In the genomic region with DNA sequence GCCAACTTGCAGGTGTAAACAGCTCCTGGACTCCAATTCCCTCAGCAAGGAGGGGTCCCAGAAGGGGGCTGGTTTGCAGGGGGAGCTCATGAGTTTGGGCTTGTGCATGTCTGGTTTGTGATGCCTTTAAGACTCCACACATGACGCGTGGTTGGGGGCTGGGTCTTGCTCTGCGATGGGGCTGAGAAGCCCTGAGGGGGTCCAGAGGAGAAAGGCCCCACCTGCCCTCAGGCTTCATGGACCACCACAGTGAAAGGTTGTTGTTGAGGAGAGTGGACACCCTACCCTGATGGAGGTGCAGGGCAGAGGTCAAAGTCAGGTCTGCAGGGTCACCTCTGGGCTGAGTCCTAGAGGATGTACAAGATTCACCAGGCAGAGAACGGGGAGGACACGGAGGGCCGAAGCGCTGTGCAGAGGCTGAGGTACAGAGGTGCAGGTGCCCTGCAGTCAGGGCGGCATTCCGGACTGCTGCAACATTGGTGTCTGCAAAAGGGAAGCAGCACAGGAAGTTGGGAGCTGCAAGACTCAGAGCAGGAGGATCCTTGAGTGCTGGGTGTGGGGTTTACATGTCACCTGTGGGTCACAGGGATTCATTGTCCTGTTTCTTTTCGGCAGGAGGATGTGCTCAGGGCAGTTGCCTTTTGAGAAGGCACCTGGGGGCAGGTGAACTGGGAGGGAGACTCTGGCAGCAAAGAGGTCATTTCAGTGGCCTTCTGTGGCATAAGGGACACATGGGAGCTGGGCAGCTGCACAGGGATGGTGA, we compare ENCODE assay signal across 22 cellular contexts.
DNase-seq lines count a peak whose midpoint lies in the region; ATAC-seq and TF ChIP-seq lines count a peak whose summit lies in the region.
"Had no signal": no experiment of that assay in that cellular context is flagged by ENCODE, and none has a peak within 500 bp of the region (broad histone marks: within the 10 kb centered on the region; RNA-seq: fewer than 3 reads in every experiment).

No MANE protein-coding gene starts in this region.

- H3K4me1 ChIP-seq in Peyer's patch (no peaks in the 10 kb centered on the region), body of pancreas (no peaks in the 10 kb centered on the region)

- TF ChIP-seq CTCF in Peyer's patch (IDR thresholded peaks at IDR 0.05) (no peak), progenitor cell of endocrine pancreas (IDR thresholded peaks at IDR 0.05; ENCODE audit: unreplicated experiment) (no peak), body of pancreas (IDR thresholded peaks at IDR 0.05) (no peak)

- TF ChIP-seq POLR2A in Peyer's patch (IDR thresholded peaks at IDR 0.05) (no peak), body of pancreas (IDR thresholded peaks at IDR 0.05) (no peak)

- H3K4me3 Mint-ChIP-seq in progenitor cell of endocrine pancreas (ENCODE audit: low read depth): no peak overlapping the region
- H3K4me3 Mint-ChIP-seq: CD8-positive, alpha-beta T cell had no signal

- intact Hi-C loops in body of pancreas (cut with DNase I): no loop called here

- no peak for ATAC-seq in body of pancreas
- ATAC-seq: CD8-positive, alpha-beta T cell; HCT116 had no signal

- H3K27ac ChIP-seq in Peyer's patch (no peak overlapping the region), body of pancreas (no peak overlapping the region)
- H3K27ac ChIP-seq: 22Rv1, BLaER1, GM23248 had no signal

- peaks cover 3% of the 10 kb centered on the region for H3K4me1 Mint-ChIP-seq in progenitor cell of endocrine pancreas (ENCODE audit: low read depth)

- H3K27ac Mint-ChIP-seq in progenitor cell of endocrine pancreas: no peak overlapping the region
- H3K27ac Mint-ChIP-seq: CD8-positive, alpha-beta T cell had no signal

- H3K9me3 ChIP-seq in Peyer's patch (no peaks in the 10 kb centered on the region), body of pancreas (no peaks in the 10 kb centered on the region)
- H3K9me3 ChIP-seq: BLaER1 had no signal

- WGBS in body of pancreas, 2 donors: 78 to 90% methylated on average over 10 of the region's 10 CpGs

- no peak overlapping the region for H3K4me3 ChIP-seq in Peyer's patch
- no peak overlapping the region for H3K4me3 ChIP-seq in body of pancreas
- H3K4me3 ChIP-seq: BLaER1, GM23248 had no signal

- H3K36me3 Mint-ChIP-seq in progenitor cell of endocrine pancreas (ENCODE audit: insufficient read depth): no peaks in the 10 kb centered on the region
- H3K36me3 Mint-ChIP-seq: CD8-positive, alpha-beta T cell had no signal

- H3K27me3 Mint-ChIP-seq in progenitor cell of endocrine pancreas: peaks cover 12% of the 10 kb centered on the region

- DNase-seq in activated CD4-positive, alpha-beta T cell treated with anti-CD3 and anti-CD28 coated beads for 1 hour: peak; percentile 1
- DNase-seq in activated CD4-positive, alpha-beta T cell treated with anti-CD3 and anti-CD28 coated beads, Interleukin-2, amount 50 U/mL, for 4 hours: no peak
- DNase-seq in Peyer's patch: peak in 2 of 3 donors; percentile 8 to 34
- peak; percentile 36 for DNase-seq in islet precursor cell
- DNase-seq in progenitor cell of endocrine pancreas (ENCODE audit: low spot score, unreplicated experiment): peak; percentile 5
- no peak for DNase-seq in body of pancreas
- no peak for DNase-seq in CD1c-positive myeloid dendritic cell (ENCODE audit: extremely low spot score)
- no peak for DNase-seq in NK-92 treated with Interleukin-12 subunit alpha and Interleukin-12 subunit beta, amount 100 ng/mL, for 24 hours (lab: John Stamatoyannopoulos, UW)
- DNase-seq: ACHN, Calu3, DMS153, GM23248, Karpas-422, NCI-H1417, NCI-H187, NCI-H446 treated with DMSO at 0.1 percent for 48 hours, NCI-H526 treated with DMSO at 0.1 percent for 48 hours, Right ventricle myocardium superior had no signal

- H3K36me3 ChIP-seq in Peyer's patch (no peaks in the 10 kb centered on the region), body of pancreas (replicated peaks in 1 of 2; ENCODE audit: insufficient read depth in 1 of 2, low read depth in 2 of 2) (no peaks in the 10 kb centered on the region)
- H3K36me3 ChIP-seq: BLaER1 had no signal

- H3K9me3 Mint-ChIP-seq in progenitor cell of endocrine pancreas (ENCODE audit: low read depth): no peaks in the 10 kb centered on the region
- H3K9me3 Mint-ChIP-seq: CD8-positive, alpha-beta T cell had no signal

- H3K27me3 ChIP-seq in Peyer's patch (no peaks in the 10 kb centered on the region), body of pancreas (no peaks in the 10 kb centered on the region)
- H3K27me3 ChIP-seq: BLaER1 had no signal

Comparison
In these comparisons a context has a peak if more than half of its experiments do, and no peak if none do; other contexts are left out.
1. DNase-seq: peak in activated CD4-positive, alpha-beta T cell treated with anti-CD3 and anti-CD28 coated beads for 1 hour (single experiment), Peyer's patch (2 of 3), islet precursor cell (single experiment) and progenitor cell of endocrine pancreas (single experiment); none in activated CD4-positive, alpha-beta T cell treated with anti-CD3 and anti-CD28 coated beads, Interleukin-2, amount 50 U/mL, for 4 hours (0 of 2), body of pancreas (0 of 4), CD1c-positive myeloid dendritic cell (single experiment) and NK-92 treated with Interleukin-12 subunit alpha and Interleukin-12 subunit beta, amount 100 ng/mL, for 24 hours (single experiment).